1 cellular context compared by ENCODE assay signal in the genomic region with DNA sequence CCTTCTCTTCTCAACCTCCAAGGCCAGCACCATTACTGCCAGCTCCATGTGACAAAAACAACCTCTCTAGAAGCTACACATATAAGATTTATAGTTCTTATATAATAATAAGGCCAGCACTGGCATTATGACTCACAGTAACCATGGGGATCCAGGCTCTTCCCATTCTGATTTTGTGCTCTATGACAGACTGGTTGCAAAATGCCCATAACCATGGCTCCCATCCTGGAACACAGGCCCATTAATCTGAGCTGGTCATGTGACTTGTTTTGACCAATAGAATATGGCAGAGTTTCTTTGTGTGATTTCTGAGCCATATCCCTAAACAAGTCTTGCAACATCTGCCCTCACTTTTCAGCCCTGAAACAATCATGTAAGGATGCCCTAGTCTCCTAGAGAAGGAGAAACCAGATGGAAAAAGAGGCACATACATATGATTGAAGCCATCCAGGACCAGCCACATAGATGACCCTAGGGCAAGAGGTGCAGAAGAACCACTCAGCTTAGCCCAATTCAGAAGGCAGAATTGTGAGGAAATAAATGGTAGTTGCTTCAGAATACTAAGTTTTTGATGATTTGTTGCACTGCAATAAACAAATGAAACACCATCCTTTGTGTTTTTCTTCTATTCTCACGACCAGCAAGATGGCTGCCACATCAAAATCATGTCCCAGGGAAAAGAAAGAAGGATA.
TF ChIP-seq lines count a peak whose summit lies in the region.

No MANE protein-coding gene starts in this region.

TF ChIP-seq in K562, 482 proteins besides CTCF, POLR2A, EP300 and RAD21 (continued from another document):
- TF ChIP-seq, protein P1, sequence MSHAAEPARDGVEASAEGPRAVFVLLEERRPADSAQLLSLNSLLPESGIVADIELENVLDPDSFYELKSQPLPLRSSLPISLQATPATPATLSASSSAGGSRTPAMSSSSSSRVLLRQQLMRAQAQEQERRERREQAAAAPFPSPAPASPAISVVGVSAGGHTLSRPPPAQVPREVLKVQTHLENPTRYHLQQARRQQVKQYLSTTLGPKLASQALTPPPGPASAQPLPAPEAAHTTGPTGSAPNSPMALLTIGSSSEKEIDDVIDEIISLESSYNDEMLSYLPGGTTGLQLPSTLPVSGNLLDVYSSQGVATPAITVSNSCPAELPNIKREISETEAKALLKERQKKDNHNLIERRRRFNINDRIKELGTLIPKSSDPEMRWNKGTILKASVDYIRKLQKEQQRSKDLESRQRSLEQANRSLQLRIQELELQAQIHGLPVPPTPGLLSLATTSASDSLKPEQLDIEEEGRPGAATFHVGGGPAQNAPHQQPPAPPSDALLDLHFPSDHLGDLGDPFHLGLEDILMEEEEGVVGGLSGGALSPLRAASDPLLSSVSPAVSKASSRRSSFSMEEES (CRISPR knock-in tag; IDR thresholded peaks at IDR 0.05), result peak; percentile 60
- TF ChIP-seq ZBTB1 (CRISPR knock-in tag; IDR thresholded peaks at IDR 0.05; ENCODE audit: borderline replicate concordance, low read depth), result no peak
